In the genomic region with DNA sequence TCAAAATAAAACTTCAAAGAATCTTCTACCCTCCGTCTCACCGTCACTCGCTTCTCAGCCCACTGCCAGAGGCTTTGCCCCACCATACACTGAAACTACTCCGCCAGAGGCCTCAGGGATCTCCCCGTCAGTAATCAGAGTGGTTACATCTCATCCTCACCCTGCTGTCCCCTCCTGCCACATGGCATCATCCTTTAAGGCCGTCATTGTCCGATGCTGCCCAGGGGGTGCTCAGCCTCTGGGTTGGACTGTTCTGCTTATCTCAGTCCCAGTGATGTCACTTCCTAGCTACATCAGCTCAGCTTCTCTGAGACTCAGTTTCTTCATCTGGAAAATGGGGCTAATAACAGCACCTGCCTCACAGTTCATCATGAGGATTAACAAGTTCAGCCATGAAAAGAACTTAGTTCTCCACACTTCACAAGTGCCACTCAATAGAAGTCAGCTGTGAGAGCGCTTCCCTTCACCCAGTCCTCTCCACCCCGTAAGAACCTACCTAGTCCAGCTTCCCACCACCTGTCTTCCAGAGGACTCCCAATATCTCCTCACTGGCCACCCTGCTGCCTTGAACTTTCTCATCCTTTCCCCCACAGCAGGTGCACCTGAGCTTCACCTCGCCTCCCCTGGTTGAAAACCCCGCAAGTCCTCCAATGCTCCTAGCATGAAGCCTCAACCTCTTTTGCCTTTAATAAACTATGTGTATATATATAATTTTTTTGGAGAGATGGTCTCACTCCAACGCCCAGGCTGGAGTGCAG, we compare ENCODE assay signal across 16 cellular contexts. TPM values are rescaled to one million over a fixed set of nuclear protein-coding genes. Genes with fewer than 3 reads are reported as not detected.
DNase-seq lines count a peak whose midpoint lies in the region; ATAC-seq and TF ChIP-seq lines count a peak whose summit lies in the region.
"Had no signal": no experiment of that assay in that cellular context is flagged by ENCODE, and none has a peak within 500 bp of the region (broad histone marks: within the 10 kb centered on the region; RNA-seq: fewer than 3 reads in every experiment).

No MANE protein-coding gene starts in this region.

- no peak for ATAC-seq in GM21576 (IDR thresholded peaks at IDR 0.05; ENCODE audit: unreplicated experiment)
- ATAC-seq: foreskin keratinocyte, Panc1 had no signal

- TF ChIP-seq CTCF in glutamatergic neuron (IDR thresholded peaks at IDR 0.05; ENCODE audit: partially characterized antibody, unreplicated experiment) = no peak

- no peaks in the 10 kb centered on the region for H3K27me3 Mint-ChIP-seq in activated naive CD4-positive, alpha-beta T cell treated with anti-CD3 and anti-CD28 coated beads for 36 hours (ENCODE audit: low read depth)
- peaks cover 3% of the 10 kb centered on the region for H3K27me3 Mint-ChIP-seq in glutamatergic neuron (ENCODE audit: unreplicated experiment)
- H3K27me3 Mint-ChIP-seq: activated naive CD4-positive, alpha-beta T cell treated with anti-CD3 and anti-CD28 coated beads, Interleukin-2, amount 50 U/mL, for 24 hours had no signal

- peaks cover 7% of the 10 kb centered on the region for H3K4me1 Mint-ChIP-seq in activated naive CD4-positive, alpha-beta T cell treated with anti-CD3 and anti-CD28 coated beads for 36 hours (ENCODE audit: low read depth)
- no peaks in the 10 kb centered on the region for H3K4me1 Mint-ChIP-seq in glutamatergic neuron (ENCODE audit: low read depth, unreplicated experiment)
- H3K4me1 Mint-ChIP-seq: mesothelial cell of epicardium had no signal

- no peaks in the 10 kb centered on the region for H3K36me3 Mint-ChIP-seq in activated naive CD4-positive, alpha-beta T cell treated with anti-CD3 and anti-CD28 coated beads for 36 hours (ENCODE audit: low read depth)
- no peaks in the 10 kb centered on the region for H3K36me3 Mint-ChIP-seq in glutamatergic neuron (ENCODE audit: unreplicated experiment)
- H3K36me3 Mint-ChIP-seq: activated naive CD4-positive, alpha-beta T cell treated with anti-CD3 and anti-CD28 coated beads, Interleukin-2, amount 50 U/mL, for 24 hours; mesothelial cell of epicardium had no signal

- intact Hi-C loops in activated naive CD4-positive, alpha-beta T cell treated with anti-CD3 and anti-CD28 coated beads for 36 hours (cut with micrococcal nuclease) = no loop called here

- no peak overlapping the region for H3K4me3 Mint-ChIP-seq in activated naive CD4-positive, alpha-beta T cell treated with anti-CD3 and anti-CD28 coated beads for 36 hours
- H3K4me3 Mint-ChIP-seq in glutamatergic neuron (ENCODE audit: unreplicated experiment) = no peak overlapping the region
- H3K4me3 Mint-ChIP-seq: activated naive CD4-positive, alpha-beta T cell treated with anti-CD3 and anti-CD28 coated beads, Interleukin-2, amount 50 U/mL, for 24 hours; mesothelial cell of epicardium had no signal

- H3K27ac ChIP-seq in caudate nucleus (ENCODE audit: low read depth, low read length) = no peak overlapping the region
- H3K27ac ChIP-seq: foreskin keratinocyte had no signal

- H3K9me3 Mint-ChIP-seq in activated naive CD4-positive, alpha-beta T cell treated with anti-CD3 and anti-CD28 coated beads for 36 hours = no peaks in the 10 kb centered on the region
- peaks cover 1% of the 10 kb centered on the region for H3K9me3 Mint-ChIP-seq in glutamatergic neuron (ENCODE audit: unreplicated experiment)
- H3K9me3 Mint-ChIP-seq: activated naive CD4-positive, alpha-beta T cell treated with anti-CD3 and anti-CD28 coated beads, Interleukin-2, amount 50 U/mL, for 24 hours; mesothelial cell of epicardium had no signal

- no peak overlapping the region for H3K27ac Mint-ChIP-seq in activated naive CD4-positive, alpha-beta T cell treated with anti-CD3 and anti-CD28 coated beads for 36 hours
- H3K27ac Mint-ChIP-seq in glutamatergic neuron (ENCODE audit: unreplicated experiment) = no peak overlapping the region
- H3K27ac Mint-ChIP-seq: mesothelial cell of epicardium had no signal

- peak; percentile 1 for DNase-seq in activated naive CD4-positive, alpha-beta T cell treated with Interleukin-2 at 50 U/mL for 16 hours
- DNase-seq in activated naive CD4-positive, alpha-beta T cell treated with anti-CD3 and anti-CD28 coated beads for 36 hours = no peak
- DNase-seq in activated CD8-positive, alpha-beta memory T cell treated with anti-CD3 and anti-CD28 coated beads, Interleukin-2, amount 50 U/mL, for 48 hours = peak; percentile 40
- DNase-seq in glutamatergic neuron = peak; percentile 1
- DNase-seq in stimulated activated CD8-positive, alpha-beta memory T cell treated with anti-CD3 and anti-CD28 coated beads, Interleukin-4, amount 100 ng/mL, for 48 hours = peak; percentile 24
- no peak for DNase-seq in ACHN
- DNase-seq in caudate nucleus (lab: John Stamatoyannopoulos, UW) = no peak
- DNase-seq: central memory CD4-positive, alpha-beta T cell; DMS 273 treated with DMSO at 0.1 percent for 48 hours; foreskin keratinocyte; stimulated activated CD4-positive, alpha-beta T cell treated with anti-CD3 and anti-CD28 coated beads, Interleukin-4, amount 100 ng/mL, for 4 hours had no signal

- CTCF ChIA-PET in activated naive CD4-positive, alpha-beta T cell treated with anti-CD3 and anti-CD28 coated beads for 36 hours (lab: Charles Lee) = no interaction called here

- in situ Hi-C loops in ACHN (cut with HindIII; ENCODE audit: low pct_ligation_motif_present, low pct_unique_long_range_greater_than_20kb, low sequenced_read_pairs) = no loop called here

RNA-seq across cellular contexts. Expression of gene IL3, which starts 2.8 kb away (rescaled TPM):
- total RNA-seq in activated naive CD4-positive, alpha-beta T cell treated with anti-CD3 and anti-CD28 coated beads for 36 hours = not detected
- total RNA-seq in glutamatergic neuron (ENCODE audit: unreplicated experiment) = not detected
- total RNA-seq: foreskin keratinocyte, mesothelial cell of epicardium, skeletal muscle tissue had no signal

RNA-seq across cellular contexts. Expression of gene CSF2, which starts 15.9 kb away (rescaled TPM):
- total RNA-seq in activated naive CD4-positive, alpha-beta T cell treated with anti-CD3 and anti-CD28 coated beads for 36 hours = under 1 TPM in 1 of 2 experiments, not detected in 1; 0.30 TPM
- not detected for total RNA-seq in glutamatergic neuron (ENCODE audit: unreplicated experiment)
- total RNA-seq: mesothelial cell of epicardium, skeletal muscle tissue had no signal

RNA-seq across cellular contexts. Expression of gene ACSL6, which starts 46.2 kb away (rescaled TPM):
- total RNA-seq in activated naive CD4-positive, alpha-beta T cell treated with anti-CD3 and anti-CD28 coated beads for 36 hours = 1 to 10 TPM; 1.2 to 2.4 TPM
- 8.1 TPM for total RNA-seq in glutamatergic neuron (ENCODE audit: unreplicated experiment)
- total RNA-seq: mesothelial cell of epicardium had no signal

Comparison
In these comparisons a context has a peak if more than half of its experiments do, and no peak if none do; other contexts are left out.
1. DNase-seq: peak in activated naive CD4-positive, alpha-beta T cell treated with Interleukin-2 at 50 U/mL for 16 hours (single experiment), activated CD8-positive, alpha-beta memory T cell treated with anti-CD3 and anti-CD28 coated beads, Interleukin-2, amount 50 U/mL, for 48 hours (single experiment), glutamatergic neuron (single experiment) and stimulated activated CD8-positive, alpha-beta memory T cell treated with anti-CD3 and anti-CD28 coated beads, Interleukin-4, amount 100 ng/mL, for 48 hours (single experiment); none in activated naive CD4-positive, alpha-beta T cell treated with anti-CD3 and anti-CD28 coated beads for 36 hours (single experiment), ACHN (single experiment) and caudate nucleus (0 of 61).